In the genomic region with DNA sequence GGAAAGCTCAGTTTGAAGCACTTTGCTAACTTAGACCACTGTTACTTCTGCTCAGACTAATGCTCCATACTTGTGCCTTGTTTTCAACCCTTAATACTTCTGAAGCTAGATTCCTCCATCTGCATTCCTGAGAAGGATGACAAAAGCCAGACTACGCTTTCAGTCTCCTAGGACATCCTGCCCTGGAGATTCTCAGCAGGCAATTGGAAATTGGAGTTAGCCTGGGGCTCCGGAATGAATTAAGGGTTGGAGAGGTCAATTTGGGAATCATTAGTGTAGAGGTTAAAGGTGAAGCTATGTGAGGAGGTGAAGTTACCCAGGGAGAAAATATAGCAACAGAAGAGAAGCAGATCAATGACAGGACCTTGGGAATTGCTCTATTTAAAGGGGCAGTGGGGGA, we compare ENCODE assay signal across 1 cellular context.
TF ChIP-seq lines count a peak whose summit lies in the region.

No MANE protein-coding gene starts in this region.

TF ChIP-seq in WTC11, 78 proteins besides CTCF, POLR2A, EP300 and RAD21 (continued from another document):
- TF ChIP-seq, protein P1, sequence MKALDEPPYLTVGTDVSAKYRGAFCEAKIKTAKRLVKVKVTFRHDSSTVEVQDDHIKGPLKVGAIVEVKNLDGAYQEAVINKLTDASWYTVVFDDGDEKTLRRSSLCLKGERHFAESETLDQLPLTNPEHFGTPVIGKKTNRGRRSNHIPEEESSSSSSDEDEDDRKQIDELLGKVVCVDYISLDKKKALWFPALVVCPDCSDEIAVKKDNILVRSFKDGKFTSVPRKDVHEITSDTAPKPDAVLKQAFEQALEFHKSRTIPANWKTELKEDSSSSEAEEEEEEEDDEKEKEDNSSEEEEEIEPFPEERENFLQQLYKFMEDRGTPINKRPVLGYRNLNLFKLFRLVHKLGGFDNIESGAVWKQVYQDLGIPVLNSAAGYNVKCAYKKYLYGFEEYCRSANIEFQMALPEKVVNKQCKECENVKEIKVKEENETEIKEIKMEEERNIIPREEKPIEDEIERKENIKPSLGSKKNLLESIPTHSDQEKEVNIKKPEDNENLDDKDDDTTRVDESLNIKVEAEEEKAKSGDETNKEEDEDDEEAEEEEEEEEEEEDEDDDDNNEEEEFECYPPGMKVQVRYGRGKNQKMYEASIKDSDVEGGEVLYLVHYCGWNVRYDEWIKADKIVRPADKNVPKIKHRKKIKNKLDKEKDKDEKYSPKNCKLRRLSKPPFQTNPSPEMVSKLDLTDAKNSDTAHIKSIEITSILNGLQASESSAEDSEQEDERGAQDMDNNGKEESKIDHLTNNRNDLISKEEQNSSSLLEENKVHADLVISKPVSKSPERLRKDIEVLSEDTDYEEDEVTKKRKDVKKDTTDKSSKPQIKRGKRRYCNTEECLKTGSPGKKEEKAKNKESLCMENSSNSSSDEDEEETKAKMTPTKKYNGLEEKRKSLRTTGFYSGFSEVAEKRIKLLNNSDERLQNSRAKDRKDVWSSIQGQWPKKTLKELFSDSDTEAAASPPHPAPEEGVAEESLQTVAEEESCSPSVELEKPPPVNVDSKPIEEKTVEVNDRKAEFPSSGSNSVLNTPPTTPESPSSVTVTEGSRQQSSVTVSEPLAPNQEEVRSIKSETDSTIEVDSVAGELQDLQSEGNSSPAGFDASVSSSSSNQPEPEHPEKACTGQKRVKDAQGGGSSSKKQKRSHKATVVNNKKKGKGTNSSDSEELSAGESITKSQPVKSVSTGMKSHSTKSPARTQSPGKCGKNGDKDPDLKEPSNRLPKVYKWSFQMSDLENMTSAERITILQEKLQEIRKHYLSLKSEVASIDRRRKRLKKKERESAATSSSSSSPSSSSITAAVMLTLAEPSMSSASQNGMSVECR (CRISPR knock-in tag; IDR thresholded peaks at IDR 0.05; ENCODE audit: borderline replicate concordance) = no peak
- TF ChIP-seq, protein P2, sequence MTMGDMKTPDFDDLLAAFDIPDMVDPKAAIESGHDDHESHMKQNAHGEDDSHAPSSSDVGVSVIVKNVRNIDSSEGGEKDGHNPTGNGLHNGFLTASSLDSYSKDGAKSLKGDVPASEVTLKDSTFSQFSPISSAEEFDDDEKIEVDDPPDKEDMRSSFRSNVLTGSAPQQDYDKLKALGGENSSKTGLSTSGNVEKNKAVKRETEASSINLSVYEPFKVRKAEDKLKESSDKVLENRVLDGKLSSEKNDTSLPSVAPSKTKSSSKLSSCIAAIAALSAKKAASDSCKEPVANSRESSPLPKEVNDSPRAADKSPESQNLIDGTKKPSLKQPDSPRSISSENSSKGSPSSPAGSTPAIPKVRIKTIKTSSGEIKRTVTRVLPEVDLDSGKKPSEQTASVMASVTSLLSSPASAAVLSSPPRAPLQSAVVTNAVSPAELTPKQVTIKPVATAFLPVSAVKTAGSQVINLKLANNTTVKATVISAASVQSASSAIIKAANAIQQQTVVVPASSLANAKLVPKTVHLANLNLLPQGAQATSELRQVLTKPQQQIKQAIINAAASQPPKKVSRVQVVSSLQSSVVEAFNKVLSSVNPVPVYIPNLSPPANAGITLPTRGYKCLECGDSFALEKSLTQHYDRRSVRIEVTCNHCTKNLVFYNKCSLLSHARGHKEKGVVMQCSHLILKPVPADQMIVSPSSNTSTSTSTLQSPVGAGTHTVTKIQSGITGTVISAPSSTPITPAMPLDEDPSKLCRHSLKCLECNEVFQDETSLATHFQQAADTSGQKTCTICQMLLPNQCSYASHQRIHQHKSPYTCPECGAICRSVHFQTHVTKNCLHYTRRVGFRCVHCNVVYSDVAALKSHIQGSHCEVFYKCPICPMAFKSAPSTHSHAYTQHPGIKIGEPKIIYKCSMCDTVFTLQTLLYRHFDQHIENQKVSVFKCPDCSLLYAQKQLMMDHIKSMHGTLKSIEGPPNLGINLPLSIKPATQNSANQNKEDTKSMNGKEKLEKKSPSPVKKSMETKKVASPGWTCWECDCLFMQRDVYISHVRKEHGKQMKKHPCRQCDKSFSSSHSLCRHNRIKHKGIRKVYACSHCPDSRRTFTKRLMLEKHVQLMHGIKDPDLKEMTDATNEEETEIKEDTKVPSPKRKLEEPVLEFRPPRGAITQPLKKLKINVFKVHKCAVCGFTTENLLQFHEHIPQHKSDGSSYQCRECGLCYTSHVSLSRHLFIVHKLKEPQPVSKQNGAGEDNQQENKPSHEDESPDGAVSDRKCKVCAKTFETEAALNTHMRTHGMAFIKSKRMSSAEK (CRISPR knock-in tag; IDR thresholded peaks at IDR 0.05; ENCODE audit: borderline replicate concordance) = no peak
- TF ChIP-seq GRHL2 (CRISPR knock-in tag; IDR thresholded peaks at IDR 0.05; ENCODE audit: insufficient replicate concordance, severe bottlenecking) = no peak
